ENCODE assay signal across 35 cellular contexts in genomic region chr14:39240769-39241168, GRCh38. TPM values are rescaled to one million over a fixed set of nuclear protein-coding genes. Genes with fewer than 3 reads are reported as not detected.
DNase-seq lines count a peak whose midpoint lies in the region; ATAC-seq, FAIRE-seq and TF ChIP-seq lines count a peak whose summit lies in the region.
"Had no signal": no experiment of that assay in that cellular context is flagged by ENCODE, and none has a peak within 500 bp of the region (broad histone marks: within the 10 kb centered on the region; RNA-seq: fewer than 3 reads in every experiment).

No MANE protein-coding gene starts in this region.

- no peak overlapping the region for H3K27ac Mint-ChIP-seq in activated CD4-positive, alpha-beta T cell treated with anti-CD3 and anti-CD28 coated beads, Interleukin-2, amount 10 ng/mL, durations not matched to agents 24 days and 14 days
- H3K27ac Mint-ChIP-seq in activated CD4-positive, alpha-beta T cell treated with anti-CD3 and anti-CD28 coated beads, Interleukin-2, amount 10 ng/mL, durations not matched to agents 7 days and 5 days, result no peak overlapping the region
- H3K27ac Mint-ChIP-seq: B cell; CD14-positive monocyte; CD4-positive, alpha-beta memory T cell; CD4-positive, alpha-beta T cell; CD4-positive, CD25-positive, alpha-beta regulatory T cell; CD8-positive, alpha-beta T cell had no signal

- POLR2A ChIA-PET in activated CD4-positive, alpha-beta T cell treated with anti-CD3 and anti-CD28 coated beads, Interleukin-2, amount 10 ng/mL, durations not matched to agents 7 days and 5 days (lab: Charles Lee), result no interaction called here
- POLR2A ChIA-PET in HepG2 (lab: Yijun Ruan, JAX), result interaction anchor here (0.6 to 5.8 kb wide), 3 partner anchors 26 to 139 kb away, joined by 3 to 26 read pairs (median 4); partner anchors contain the start of gene GEMIN2
- POLR2A ChIA-PET in K562 (lab: Yijun Ruan, JAX), result no interaction called here

- no peak for TF ChIP-seq POLR2A in HepG2 (IDR thresholded peaks at IDR 0.05; ENCODE audit: insufficient read depth in 1 of 2, low read depth in 2 of 2, low read length in 2 of 2)
- no peak for TF ChIP-seq POLR2A in right lobe of liver (IDR thresholded peaks at IDR 0.05)
- no peak for TF ChIP-seq POLR2A in K562 (conservative IDR thresholded peaks at IDR 0.05)

- H3K36me3 ChIP-seq in HepG2 (replicated peaks in 1 of 2; ENCODE audit: control insufficient read depth in 1 of 2, insufficient read depth in 2 of 2, low read length in 2 of 2), result peaks cover 16 to 22% of the 10 kb centered on the region in 2 experiments
- H3K36me3 ChIP-seq in right lobe of liver, result peaks cover 0 to 14% (median 3%) of the 10 kb centered on the region in 4 donors
- H3K36me3 ChIP-seq in K562 (ENCODE audit: control insufficient read depth, insufficient read depth, low read length), result no peaks in the 10 kb centered on the region
- H3K36me3 ChIP-seq: BE2C; BLaER1; BLaER1 treated with 17β-estradiol and CSF1 and Interleukin-3, amounts not matched to agents 10 nM and 100 nM had no signal

- TF ChIP-seq RAD21 in HepG2 (CRISPR knock-in tag; IDR thresholded peaks at IDR 0.05), result no peak
- no peak for TF ChIP-seq RAD21 in K562 (CRISPR knock-in tag; conservative IDR thresholded peaks at IDR 0.05 in 1 of 2, IDR thresholded peaks at IDR 0.05 in 1 of 2)

- H2AFZ ChIP-seq in HepG2 (ENCODE audit: low read length) (no peak overlapping the region), K562 (ENCODE audit: low read depth, low read length) (no peak overlapping the region)

- ATAC-seq in HepG2 (no peak), right lobe of liver (no peak), K562 (no peak), GM18868 (IDR thresholded peaks at IDR 0.05; ENCODE audit: unreplicated experiment) (no peak)
- ATAC-seq: A549; CD8-positive, alpha-beta T cell had no signal

- H3K9ac ChIP-seq in HepG2 (ENCODE audit: insufficient read depth, low read depth, low read length), result no peak overlapping the region
- H3K9ac ChIP-seq in K562 (ENCODE audit: insufficient read depth in 1 of 2, low read depth in 2 of 2, low read length in 2 of 2), result no peak overlapping the region
- H3K9ac ChIP-seq: BLaER1; BLaER1 treated with 17β-estradiol and CSF1 and Interleukin-3, amounts not matched to agents 10 nM and 100 nM had no signal

- intact Hi-C loops in activated CD4-positive, alpha-beta T cell treated with anti-CD3 and anti-CD28 coated beads, Interleukin-2, amount 10 ng/mL, durations not matched to agents 24 days and 14 days (cut with micrococcal nuclease), result no loop called here
- intact Hi-C loops in HepG2 (cut with micrococcal nuclease; ENCODE audit: unreplicated experiment), result loop anchor here (2.0 kb wide), 1 partner anchor 18 kb away; no protein-coding TSS in a partner anchor
- intact Hi-C loops in right lobe of liver (cut with DNase I), result no loop called here
- intact Hi-C loops in K562 (cut with micrococcal nuclease), result no loop called here

- H3K4me1 Mint-ChIP-seq in activated CD4-positive, alpha-beta T cell treated with anti-CD3 and anti-CD28 coated beads, Interleukin-2, amount 10 ng/mL, durations not matched to agents 24 days and 14 days, result peaks cover 3% of the 10 kb centered on the region
- peaks cover 8% of the 10 kb centered on the region for H3K4me1 Mint-ChIP-seq in activated CD4-positive, alpha-beta T cell treated with anti-CD3 and anti-CD28 coated beads, Interleukin-2, amount 10 ng/mL, durations not matched to agents 7 days and 5 days
- H3K4me1 Mint-ChIP-seq: B cell had no signal

- BruUV-seq in HepG2 (replicated peaks; lab: Mats Ljungman, UMichigan) (no TSS peak), K562 (replicated peaks; lab: Mats Ljungman, UMichigan) (no TSS peak)

- FAIRE-seq in HepG2 (lab: Jason Lieb, UNC), result no peak
- no peak for FAIRE-seq in K562 (lab: Jason Lieb, UNC)
- FAIRE-seq: A204.1, A549, D721Med had no signal

- H3K9me1 ChIP-seq in K562 (ENCODE audit: control insufficient read depth, insufficient read depth, low read length), result no peaks in the 10 kb centered on the region

- H3K4me1 ChIP-seq in HepG2 (ENCODE audit: insufficient read depth, low read length) (peaks cover 10% of the 10 kb centered on the region), right lobe of liver (peaks cover 0 to 17% (median 6%) of the 10 kb centered on the region in 4 donors), K562 (replicated peaks in 1 of 2; ENCODE audit: control insufficient read depth in 2 of 2, insufficient read depth in 2 of 2, low read length in 2 of 2) (no peaks in the 10 kb centered on the region)
- H3K4me1 ChIP-seq: BE2C; BLaER1; BLaER1 treated with 17β-estradiol and CSF1 and Interleukin-3, amounts not matched to agents 10 nM and 100 nM had no signal

- H3K4me2 ChIP-seq in HepG2 (ENCODE audit: low read depth, low read length) (no peak overlapping the region), K562 (ENCODE audit: insufficient read depth, low read length) (no peak overlapping the region)
- H3K4me2 ChIP-seq: A549; BLaER1; BLaER1 treated with 17β-estradiol and CSF1 and Interleukin-3, amounts not matched to agents 10 nM and 100 nM had no signal

- in situ Hi-C loops in HepG2 (cut with HindIII; ENCODE audit: extremely low pct_ligation_motif_present, low pct_unique_long_range_greater_than_20kb), result no loop called here
- in situ Hi-C loops in K562 (cut with MboI), result no loop called here

- H3K36me3 Mint-ChIP-seq in activated CD4-positive, alpha-beta T cell treated with anti-CD3 and anti-CD28 coated beads, Interleukin-2, amount 10 ng/mL, durations not matched to agents 24 days and 14 days (ENCODE audit: low read depth), result no peaks in the 10 kb centered on the region
- no peaks in the 10 kb centered on the region for H3K36me3 Mint-ChIP-seq in activated CD4-positive, alpha-beta T cell treated with anti-CD3 and anti-CD28 coated beads, Interleukin-2, amount 10 ng/mL, durations not matched to agents 7 days and 5 days (ENCODE audit: low read depth)
- H3K36me3 Mint-ChIP-seq: CD14-positive monocyte; CD4-positive, CD25-positive, alpha-beta regulatory T cell; CD8-positive, alpha-beta memory T cell; CD8-positive, alpha-beta T cell had no signal

- DNase-seq in activated CD4-positive, alpha-beta T cell treated with anti-CD3 and anti-CD28 coated beads, Interleukin-2, amount 10 ng/mL, durations not matched to agents 24 days and 14 days, result peak; percentile 7
- DNase-seq in activated CD4-positive, alpha-beta T cell treated with anti-CD3 and anti-CD28 coated beads, Interleukin-2, amount 10 ng/mL, durations not matched to agents 7 days and 5 days, result no peak
- DNase-seq in HepG2 (ENCODE audit: low spot score) (no peak), right lobe of liver (no peak), K562 (ENCODE audit: extremely low read depth in 1 of 4, low spot score in 3 of 4) (no peak)
- DNase-seq: 8988T; ACHN; AML-193; BE2C; C1 segment of cervical spinal cord; Caco-2; Calu3; CD4-positive, alpha-beta memory T cell; CD4-positive, alpha-beta T cell; CD4-positive, CD25-positive, alpha-beta regulatory T cell; CD8-positive, alpha-beta memory T cell; CD8-positive, alpha-beta T cell; COR-L47; DMS 273 treated with DMSO at 0.1 percent for 48 hours; DMS153; DMS53; DMS79; DMS79 treated with DMSO at 0.1 percent for 48 hours; DND-41; EL had no signal

- WGBS in HepG2 (ENCODE audit: low lambda C conversion rate), result 98% methylated on average over 1 of the region's 1 CpG
- WGBS in right lobe of liver (ENCODE audit: insufficient coverage, low coverage, low lambda C conversion rate, missing lambda C conversion rate), result 77% methylated on average over 1 of the region's 1 CpG
- WGBS in K562 (ENCODE audit: insufficient coverage, low coverage, missing lambda C conversion rate), result 62% methylated on average over 1 of the region's 1 CpG

- H4K20me1 ChIP-seq in HepG2 (ENCODE audit: insufficient read depth, low read length), result no peaks in the 10 kb centered on the region
- H4K20me1 ChIP-seq in K562 (replicated peaks; ENCODE audit: control insufficient read depth, insufficient read depth, low read length), result no peaks in the 10 kb centered on the region
- H4K20me1 ChIP-seq: BLaER1; BLaER1 treated with 17β-estradiol and CSF1 and Interleukin-3, amounts not matched to agents 10 nM and 100 nM had no signal

- H3K4me3 ChIP-seq in HepG2 (replicated peaks in 1 of 3; ENCODE audit: insufficient read depth in 1 of 3, low read depth in 2 of 3, low read length in 3 of 3), result no peak overlapping the region
- H3K4me3 ChIP-seq in right lobe of liver, result no peak overlapping the region
- no peak overlapping the region for H3K4me3 ChIP-seq in K562
- H3K4me3 ChIP-seq: A549; BLaER1; BLaER1 treated with 17β-estradiol and CSF1 and Interleukin-3, amounts not matched to agents 10 nM and 100 nM had no signal

- no peak for TF ChIP-seq CTCF in HepG2 (CRISPR knock-in tag; IDR thresholded peaks at IDR 0.05)
- no peak for TF ChIP-seq CTCF in right lobe of liver (IDR thresholded peaks at IDR 0.05)
- TF ChIP-seq CTCF in K562 (IDR thresholded peaks at IDR 0.05 in 2 of 3, conservative IDR thresholded peaks at IDR 0.05 in 1 of 3; ENCODE audit: insufficient read depth in 2 of 3, low read depth in 1 of 3, low read length in 3 of 3), result no peak

- H3K79me2 ChIP-seq in HepG2 (ENCODE audit: insufficient read depth, low read length), result peaks cover 5% of the 10 kb centered on the region
- no peaks in the 10 kb centered on the region for H3K79me2 ChIP-seq in K562 (ENCODE audit: control insufficient read depth, insufficient read depth, low read length)

- no peaks in the 10 kb centered on the region for H3K27me3 Mint-ChIP-seq in activated CD4-positive, alpha-beta T cell treated with anti-CD3 and anti-CD28 coated beads, Interleukin-2, amount 10 ng/mL, durations not matched to agents 24 days and 14 days
- no peaks in the 10 kb centered on the region for H3K27me3 Mint-ChIP-seq in activated CD4-positive, alpha-beta T cell treated with anti-CD3 and anti-CD28 coated beads, Interleukin-2, amount 10 ng/mL, durations not matched to agents 7 days and 5 days
- H3K27me3 Mint-ChIP-seq: CD4-positive, alpha-beta memory T cell; CD4-positive, alpha-beta T cell; CD8-positive, alpha-beta memory T cell had no signal

- peaks cover 9% of the 10 kb centered on the region for H3K9me3 Mint-ChIP-seq in activated CD4-positive, alpha-beta T cell treated with anti-CD3 and anti-CD28 coated beads, Interleukin-2, amount 10 ng/mL, durations not matched to agents 24 days and 14 days
- no peaks in the 10 kb centered on the region for H3K9me3 Mint-ChIP-seq in activated CD4-positive, alpha-beta T cell treated with anti-CD3 and anti-CD28 coated beads, Interleukin-2, amount 10 ng/mL, durations not matched to agents 7 days and 5 days
- H3K9me3 Mint-ChIP-seq: CD4-positive, alpha-beta memory T cell; CD4-positive, alpha-beta T cell; CD4-positive, CD25-positive, alpha-beta regulatory T cell; CD8-positive, alpha-beta memory T cell; CD8-positive, alpha-beta T cell had no signal

- CTCF ChIA-PET in activated CD4-positive, alpha-beta T cell treated with anti-CD3 and anti-CD28 coated beads, Interleukin-2, amount 10 ng/mL, durations not matched to agents 7 days and 5 days (lab: Charles Lee), result no interaction called here
- CTCF ChIA-PET in HepG2 (lab: Yijun Ruan, JAX; ENCODE audit: low intra/inter-chr PET ratio, low total read pairs), result no interaction called here
- CTCF ChIA-PET in K562 (lab: Yijun Ruan, JAX; ENCODE audit: low intra/inter-chr PET ratio), result no interaction called here

- H3K27me3 ChIP-seq in HepG2 (ENCODE audit: control insufficient read depth in 1 of 2, insufficient read depth in 2 of 2, low read length in 2 of 2), result no peaks in the 10 kb centered on the region; a peak in 1 of 5 replicates
- H3K27me3 ChIP-seq in right lobe of liver, result no peaks in the 10 kb centered on the region
- no peaks in the 10 kb centered on the region for H3K27me3 ChIP-seq in K562 (ENCODE audit: control insufficient read depth in 2 of 2, insufficient read depth in 2 of 2, low read length in 2 of 2)
- H3K27me3 ChIP-seq: BE2C; BLaER1; BLaER1 treated with 17β-estradiol and CSF1 and Interleukin-3, amounts not matched to agents 10 nM and 100 nM had no signal

- H3K9me3 ChIP-seq in HepG2 (ENCODE audit: low read length), result no peaks in the 10 kb centered on the region
- no peaks in the 10 kb centered on the region for H3K9me3 ChIP-seq in right lobe of liver
- H3K9me3 ChIP-seq in K562 (replicated peaks; ENCODE audit: control insufficient read depth, insufficient read depth, low read depth, low read length), result no peaks in the 10 kb centered on the region
- H3K9me3 ChIP-seq: A549; BE2C; BLaER1; BLaER1 treated with 17β-estradiol and CSF1 and Interleukin-3, amounts not matched to agents 10 nM and 100 nM; Caco-2 had no signal

- H3K27ac ChIP-seq in HepG2 (ENCODE audit: extremely low read length, insufficient read depth, low read length), result no peak overlapping the region
- H3K27ac ChIP-seq in right lobe of liver, result no peak overlapping the region
- H3K27ac ChIP-seq in K562 (ENCODE audit: extremely low read depth, low read depth, low read length), result no peak overlapping the region
- H3K27ac ChIP-seq: 22Rv1; A549; BLaER1; BLaER1 treated with 17β-estradiol and CSF1 and Interleukin-3, amounts not matched to agents 10 nM and 100 nM; C4-2B had no signal

- no peak overlapping the region for H3K4me3 Mint-ChIP-seq in activated CD4-positive, alpha-beta T cell treated with anti-CD3 and anti-CD28 coated beads, Interleukin-2, amount 10 ng/mL, durations not matched to agents 24 days and 14 days
- H3K4me3 Mint-ChIP-seq in activated CD4-positive, alpha-beta T cell treated with anti-CD3 and anti-CD28 coated beads, Interleukin-2, amount 10 ng/mL, durations not matched to agents 7 days and 5 days, result no peak overlapping the region
- H3K4me3 Mint-ChIP-seq: B cell; CD14-positive monocyte; CD4-positive, alpha-beta memory T cell; CD4-positive, alpha-beta T cell; CD4-positive, CD25-positive, alpha-beta regulatory T cell; CD8-positive, alpha-beta memory T cell; CD8-positive, alpha-beta T cell had no signal

- no peak for TF ChIP-seq EP300 in HepG2 (IDR thresholded peaks at IDR 0.05; ENCODE audit: low read depth in 2 of 2, low read length in 2 of 2)
- TF ChIP-seq EP300 in HepG2 (CRISPR knock-in tag; IDR thresholded peaks at IDR 0.05; ENCODE audit: borderline replicate concordance), result no peak
- no peak for TF ChIP-seq EP300 in K562 (IDR thresholded peaks at IDR 0.05; ENCODE audit: low read length)

RNA-seq across cellular contexts. Expression of gene MIA2, which starts 7.1 kb away (rescaled TPM):
- total RNA-seq in activated CD4-positive, alpha-beta T cell treated with anti-CD3 and anti-CD28 coated beads, Interleukin-2, amount 10 ng/mL, durations not matched to agents 24 days and 14 days, result 18.7 and 21.8 TPM in 2 replicates
- total RNA-seq in activated CD4-positive, alpha-beta T cell treated with anti-CD3 and anti-CD28 coated beads, Interleukin-2, amount 10 ng/mL, durations not matched to agents 7 days and 5 days, result 10 to 100 TPM; 25.5 to 28.2 TPM
- 119 and 158 TPM in 2 replicates for total RNA-seq in HepG2 (2016; rRNA removed; fragmentation: Illumina TruSeq; extraction: Trizol)
- 154 and 169 TPM in 2 replicates for total RNA-seq in HepG2 (2016; cell fraction: cytosol; rRNA removed; fragmentation: Illumina TruSeq; extraction: Trizol; ENCODE audit: low read depth)
- total RNA-seq in HepG2 (2016; cell fraction: insoluble cytoplasmic fraction; rRNA removed; fragmentation: Illumina TruSeq; extraction: Trizol), result 111 and 161 TPM in 2 replicates
- total RNA-seq in HepG2 (2016; cell fraction: membrane; rRNA removed; fragmentation: Illumina TruSeq; extraction: Trizol), result 165 and 196 TPM in 2 replicates
- total RNA-seq in HepG2 (2016; cell fraction: nucleus; rRNA removed; fragmentation: Illumina TruSeq; extraction: Trizol), result 192 and 219 TPM in 2 replicates
- 131 and 134 TPM in 2 replicates for polyA plus RNA-seq in HepG2 (2011; rRNA removed)
- polyA plus RNA-seq in HepG2 (2011; cell fraction: cytosol; rRNA removed), result 57.1 and 79.7 TPM in 2 replicates
- 77.3 and 94.7 TPM in 2 replicates for polyA plus RNA-seq in HepG2 (2011; cell fraction: nucleus; rRNA removed)
- 103 and 118 TPM in 2 replicates for polyA plus RNA-seq in HepG2 (2012)
- polyA plus RNA-seq in HepG2 (2016; cell fraction: cytosol; fragmentation: Illumina TruSeq; extraction: Trizol; ENCODE audit: low read depth), result 19.6 and 24.5 TPM in 2 replicates
- polyA plus RNA-seq in HepG2 (2016; cell fraction: insoluble cytoplasmic fraction; fragmentation: Illumina TruSeq; extraction: Trizol; ENCODE audit: low read depth), result 95.4 and 102 TPM in 2 replicates
- polyA plus RNA-seq in HepG2 (2016; cell fraction: membrane; fragmentation: Illumina TruSeq; extraction: Trizol; ENCODE audit: low read depth), result 45.8 and 50.4 TPM in 2 replicates
- 216 and 223 TPM in 2 replicates for polyA plus RNA-seq in HepG2 (2016; cell fraction: nucleus; fragmentation: Illumina TruSeq; extraction: Trizol; ENCODE audit: insufficient read depth, low read depth)
- 24.3 and 71.9 TPM in 2 replicates for polyA minus RNA-seq in HepG2 (2011; rRNA and poly(A)+ RNA removed; ENCODE audit: low replicate concordance)
- 59.9 and 69.8 TPM in 2 replicates for polyA minus RNA-seq in HepG2 (2011; cell fraction: cytosol; rRNA and poly(A)+ RNA removed)
- polyA minus RNA-seq in HepG2 (2011; cell fraction: nucleus; rRNA and poly(A)+ RNA removed), result 211 and 242 TPM in 2 replicates
- 10 to 100 TPM; 58.7 to 90.8 (median 73.6) TPM for total RNA-seq in right lobe of liver
- 7.1 and 20.8 TPM in 2 replicates for total RNA-seq in K562 (2011; cell fraction: chromatin; rRNA removed; ENCODE audit: low replicate concordance)
- 5.3 and 8.0 TPM in 2 replicates for total RNA-seq in K562 (2011; cell fraction: nucleolus; rRNA removed)
- 12.2 and 17.0 TPM in 2 replicates for total RNA-seq in K562 (2011; cell fraction: nucleoplasm; rRNA removed)
- total RNA-seq in K562 (2014; rRNA removed), result 6.9 and 7.2 TPM in 2 replicates
- total RNA-seq in K562 (2014; rRNA removed; fragmentation: Illumina TruSeq; extraction: Trizol), result 17.0 and 18.9 TPM in 2 replicates
- total RNA-seq in K562 (2015; rRNA removed; fragmentation: Illumina TruSeq; extraction: Trizol), result 11.8 and 13.6 TPM in 2 replicates
- total RNA-seq in K562 (2021), result 10.4 and 12.8 TPM in 2 replicates
- polyA plus RNA-seq in K562 (2011; rRNA removed), result 12.3 and 13.0 TPM in 2 replicates
- polyA plus RNA-seq in K562 (2011; cell fraction: cytosol; rRNA removed), result 6.4 and 8.1 TPM in 2 replicates
- 10.6 and 11.1 TPM in 2 replicates for polyA plus RNA-seq in K562 (2011; cell fraction: nucleus; rRNA removed)
- 7.3 and 17.5 TPM in 2 replicates for polyA plus RNA-seq in K562 (2012)
- polyA plus RNA-seq in K562 (2014; fragmentation: Illumina TruSeq; extraction: Trizol), result 18.3 and 21.8 TPM in 2 replicates
- polyA plus RNA-seq in K562 (2014; fragmentation: Nextera tagmentation; extraction: Ambion mirVana), result 10 to 100 TPM in 1 of 2 experiments, 1 to 10 TPM in 1; 6.0 to 11.5 TPM
- polyA plus RNA-seq in K562 (2014; rRNA removed), result 11.8 and 12.2 TPM in 2 replicates
- 8.6 and 10.0 TPM in 2 replicates for polyA minus RNA-seq in K562 (2011; rRNA and poly(A)+ RNA removed)
- polyA minus RNA-seq in K562 (2011; cell fraction: cytosol; rRNA and poly(A)+ RNA removed), result 4.2 and 5.0 TPM in 2 replicates
- 5.0 and 7.9 TPM in 2 replicates for polyA minus RNA-seq in K562 (2011; cell fraction: nucleus; rRNA and poly(A)+ RNA removed)
